9 cellular contexts compared by ENCODE assay signal in genomic region chr18:4068552-4069158, GRCh38.
DNase-seq lines count a peak whose midpoint lies in the region; ATAC-seq and TF ChIP-seq lines count a peak whose summit lies in the region.
"Had no signal": no experiment of that assay in that cellular context is flagged by ENCODE, and none has a peak within 500 bp of the region (broad histone marks: within the 10 kb centered on the region; RNA-seq: fewer than 3 reads in every experiment).

No MANE protein-coding gene starts in this region.

- H3K36me3 Mint-ChIP-seq in GM23338 (ENCODE audit: low read depth) = peaks cover 53% of the 10 kb centered on the region

- H3K4me3 ChIP-seq in GM23338 (no peak overlapping the region), MM.1S (ENCODE audit: low read length) (no peak overlapping the region), vagina (no peak overlapping the region)

- no peaks in the 10 kb centered on the region for H3K79me2 ChIP-seq in GM23338 (replicated peaks; ENCODE audit: insufficient read depth)
- no peaks in the 10 kb centered on the region for H3K79me2 ChIP-seq in MM.1S (ENCODE audit: low read length)

- no peaks in the 10 kb centered on the region for H4K20me1 ChIP-seq in GM23338 (replicated peaks; ENCODE audit: insufficient read depth)
- H4K20me1 ChIP-seq in MM.1S (ENCODE audit: insufficient read depth, low read length) = no peaks in the 10 kb centered on the region

- no peaks in the 10 kb centered on the region for H3K9me3 ChIP-seq in MM.1S (replicated peaks; ENCODE audit: insufficient read depth, low read length)
- no peaks in the 10 kb centered on the region for H3K9me3 ChIP-seq in vagina

- peak; percentile 33 to 38 for DNase-seq in NOMO-1 (lab: John Stamatoyannopoulos, UW; ENCODE audit: unreplicated experiment in 2 of 2)
- no peak for DNase-seq in NOMO-1 treated with dmso at 0.1 percent for 144 hours (lab: John Stamatoyannopoulos, UW; ENCODE audit: unreplicated experiment)
- peak; percentile 81 for DNase-seq in GM23338 (ENCODE audit: low spot score)
- DNase-seq in MM.1S = peak; percentile 52
- DNase-seq in SKM-1 treated with dmso at 0.1 percent for 144 hours (lab: John Stamatoyannopoulos, UW; ENCODE audit: unreplicated experiment) = peak; percentile 34
- peak; percentile 30 to 50 for DNase-seq in dermis microvascular lymphatic vessel endothelial cell (ENCODE audit: low read depth in 2 of 2)
- DNase-seq in midbrain (lab: John Stamatoyannopoulos, UW) = peak; percentile 29
- no peak for DNase-seq in vagina (ENCODE audit: extremely low spot score in 2 of 2)

- intact Hi-C loops in vagina (cut with DNase I) = loop anchor here (10.0 kb wide), 1 partner anchor 206 kb away; no protein-coding TSS in a partner anchor

- no peak overlapping the region for H3K27ac Mint-ChIP-seq in GM23338

- ATAC-seq in GM23338 = peak; percentile 62

- H2AFZ ChIP-seq in GM23338 = no peak overlapping the region
- H2AFZ ChIP-seq in MM.1S (ENCODE audit: low read length) = no peak overlapping the region

- H3K27ac ChIP-seq in GM23338 (ENCODE audit: low read depth) (peak overlapping the region; percentile 27; the same call in 1 of the 2 replicates), MM.1S (ENCODE audit: low read length) (no peak overlapping the region), vagina (no peak overlapping the region)

- TF ChIP-seq POLR2A in vagina (IDR thresholded peaks at IDR 0.05) = no peak

- peaks cover 5% of the 10 kb centered on the region; the same call in 2 of the 3 replicates for H3K4me1 Mint-ChIP-seq in GM23338
- H3K4me1 Mint-ChIP-seq: central memory CD8-positive, alpha-beta T cell had no signal

- peaks cover 2% of the 10 kb centered on the region for H3K27me3 Mint-ChIP-seq in GM23338 (ENCODE audit: insufficient read depth, low read depth, poor library complexity)

- H3K27me3 ChIP-seq in GM23338 (ENCODE audit: insufficient read depth) = no peaks in the 10 kb centered on the region
- H3K27me3 ChIP-seq in MM.1S (replicated peaks; ENCODE audit: insufficient read depth, low read length) = no peaks in the 10 kb centered on the region
- no peaks in the 10 kb centered on the region for H3K27me3 ChIP-seq in vagina

- H3K9me3 Mint-ChIP-seq in GM23338 = peaks cover 44% of the 10 kb centered on the region

- no peak overlapping the region for H3K4me2 ChIP-seq in GM23338
- no peak overlapping the region for H3K4me2 ChIP-seq in MM.1S (ENCODE audit: low read depth, low read length)

- H3K4me1 ChIP-seq in GM23338 (ENCODE audit: insufficient read depth) (no peaks in the 10 kb centered on the region; the same call in 1 of the 2 replicates), MM.1S (ENCODE audit: low read length) (no peaks in the 10 kb centered on the region), vagina (no peaks in the 10 kb centered on the region)

- peak; percentile 76 for TF ChIP-seq CTCF in GM23338 (conservative IDR thresholded peaks at IDR 0.05; ENCODE audit: low read depth in 2 of 2)
- peak; percentile 66 for TF ChIP-seq CTCF in MM.1S (IDR thresholded peaks at IDR 0.05; ENCODE audit: low read length)
- TF ChIP-seq CTCF in vagina (IDR thresholded peaks at IDR 0.05) = peak in 2 of 3 experiments; percentile 24 to 45

- H3K9me2 ChIP-seq in GM23338 (ENCODE audit: insufficient read depth) (no peaks in the 10 kb centered on the region), MM.1S (replicated peaks; ENCODE audit: insufficient read depth, low read length) (no peaks in the 10 kb centered on the region)

- H3K4me3 Mint-ChIP-seq in GM23338 = no peak overlapping the region
- H3K4me3 Mint-ChIP-seq: central memory CD8-positive, alpha-beta T cell had no signal

- H3F3A ChIP-seq in GM23338 (replicated peaks; ENCODE audit: low read depth) (no peaks in the 10 kb centered on the region), MM.1S (ENCODE audit: insufficient read depth, low read length) (no peaks in the 10 kb centered on the region)

- H3K36me3 ChIP-seq in GM23338 (ENCODE audit: insufficient read depth) (peaks cover 11% of the 10 kb centered on the region), MM.1S (replicated peaks; ENCODE audit: insufficient read depth, low read length) (no peaks in the 10 kb centered on the region), vagina (no peaks in the 10 kb centered on the region)

- H3K9ac ChIP-seq in MM.1S (ENCODE audit: low read length) = no peak overlapping the region

TF ChIP-seq in GM23338, 12 proteins besides CTCF, POLR2A, EP300 and RAD21 (continues in another document):
- TF ChIP-seq REST (IDR thresholded peaks at IDR 0.05; ENCODE audit: unreplicated experiment) (no peak), ETS1 (IDR thresholded peaks at IDR 0.05) (no peak), POLR2AphosphoS5 (IDR thresholded peaks at IDR 0.05; ENCODE audit: low read depth) (no peak), STAT1 (IDR thresholded peaks at IDR 0.05; ENCODE audit: unreplicated experiment) (no peak), CREB1 (CRISPR knock-in tag; IDR thresholded peaks at IDR 0.05; ENCODE audit: low read depth) (no peak), EZH2 (IDR thresholded peaks at IDR 0.05; ENCODE audit: low read depth, unreplicated experiment) (no peak), ZNF114 (CRISPR knock-in tag; IDR thresholded peaks at IDR 0.05) (no peak)

Comparison
In these comparisons a context has a peak if more than half of its experiments do, and no peak if none do; other contexts are left out.
1. DNase-seq: peak in NOMO-1 (2 of 2), GM23338 (single experiment), MM.1S (single experiment), SKM-1 treated with dmso at 0.1 percent for 144 hours (single experiment), dermis microvascular lymphatic vessel endothelial cell (2 of 2) and midbrain (single experiment); none in NOMO-1 treated with dmso at 0.1 percent for 144 hours (single experiment) and vagina (0 of 2).
2. Peak in every context shown above with its lines, with median percentiles within 50 percentile points of each other: CTCF ChIP-seq.